In the genomic region with DNA sequence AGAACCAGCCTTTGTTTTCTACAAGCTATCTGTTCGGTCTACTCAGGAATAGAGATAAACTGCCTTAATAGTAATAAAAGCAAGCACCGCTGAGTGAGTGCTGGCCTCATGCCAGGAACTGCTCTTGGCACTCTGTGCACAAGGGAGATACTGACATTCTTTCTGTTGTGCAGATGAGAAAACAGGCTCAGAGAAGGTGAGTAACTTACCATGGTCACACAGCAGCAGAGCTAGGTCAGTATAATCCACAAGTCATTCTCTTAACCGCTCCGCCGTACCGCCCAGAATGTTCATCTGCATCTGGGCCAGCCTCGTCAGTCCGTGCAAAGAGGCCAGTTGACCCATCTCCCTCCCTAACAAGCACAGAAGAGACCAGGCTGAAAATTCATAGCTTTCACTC, we compare ENCODE assay signal across 1 cellular context.
A peak's percentile ranks its signal among the peaks of the same experiment; 100 is the strongest.
TF ChIP-seq lines count a peak whose summit lies in the region.

No MANE protein-coding gene starts in this region.

TF ChIP-seq in A549, 52 proteins besides CTCF, POLR2A, EP300 and RAD21:
- TF ChIP-seq NPAS2 (CRISPR knock-in tag; IDR thresholded peaks at IDR 0.05; ENCODE audit: borderline replicate concordance) (no peak), BHLHE40 (IDR thresholded peaks at IDR 0.05; ENCODE audit: low read depth, low read length) (no peak), ZFP36 (IDR thresholded peaks at IDR 0.05; ENCODE audit: borderline replicate concordance, partially characterized antibody) (peak; percentile 20), FOXS1 (CRISPR knock-in tag; IDR thresholded peaks at IDR 0.05) (no peak), FOSB (CRISPR knock-in tag; IDR thresholded peaks at IDR 0.05) (no peak), KDM1A (IDR thresholded peaks at IDR 0.05; ENCODE audit: low read depth) (0 out of 2 replicates have a peak, but pooled peaks have one; percentile 22), EHMT2 (IDR thresholded peaks at IDR 0.05; ENCODE audit: low read depth) (no peak), POLR2AphosphoS2 (conservative IDR thresholded peaks at IDR 0.05; ENCODE audit: low read length) (no peak)
- TF ChIP-seq, protein P1, sequence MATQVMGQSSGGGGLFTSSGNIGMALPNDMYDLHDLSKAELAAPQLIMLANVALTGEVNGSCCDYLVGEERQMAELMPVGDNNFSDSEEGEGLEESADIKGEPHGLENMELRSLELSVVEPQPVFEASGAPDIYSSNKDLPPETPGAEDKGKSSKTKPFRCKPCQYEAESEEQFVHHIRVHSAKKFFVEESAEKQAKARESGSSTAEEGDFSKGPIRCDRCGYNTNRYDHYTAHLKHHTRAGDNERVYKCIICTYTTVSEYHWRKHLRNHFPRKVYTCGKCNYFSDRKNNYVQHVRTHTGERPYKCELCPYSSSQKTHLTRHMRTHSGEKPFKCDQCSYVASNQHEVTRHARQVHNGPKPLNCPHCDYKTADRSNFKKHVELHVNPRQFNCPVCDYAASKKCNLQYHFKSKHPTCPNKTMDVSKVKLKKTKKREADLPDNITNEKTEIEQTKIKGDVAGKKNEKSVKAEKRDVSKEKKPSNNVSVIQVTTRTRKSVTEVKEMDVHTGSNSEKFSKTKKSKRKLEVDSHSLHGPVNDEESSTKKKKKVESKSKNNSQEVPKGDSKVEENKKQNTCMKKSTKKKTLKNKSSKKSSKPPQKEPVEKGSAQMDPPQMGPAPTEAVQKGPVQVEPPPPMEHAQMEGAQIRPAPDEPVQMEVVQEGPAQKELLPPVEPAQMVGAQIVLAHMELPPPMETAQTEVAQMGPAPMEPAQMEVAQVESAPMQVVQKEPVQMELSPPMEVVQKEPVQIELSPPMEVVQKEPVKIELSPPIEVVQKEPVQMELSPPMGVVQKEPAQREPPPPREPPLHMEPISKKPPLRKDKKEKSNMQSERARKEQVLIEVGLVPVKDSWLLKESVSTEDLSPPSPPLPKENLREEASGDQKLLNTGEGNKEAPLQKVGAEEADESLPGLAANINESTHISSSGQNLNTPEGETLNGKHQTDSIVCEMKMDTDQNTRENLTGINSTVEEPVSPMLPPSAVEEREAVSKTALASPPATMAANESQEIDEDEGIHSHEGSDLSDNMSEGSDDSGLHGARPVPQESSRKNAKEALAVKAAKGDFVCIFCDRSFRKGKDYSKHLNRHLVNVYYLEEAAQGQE (IDR thresholded peaks at IDR 0.05): no peak
